8 cellular contexts compared by ENCODE assay signal in the genomic region with DNA sequence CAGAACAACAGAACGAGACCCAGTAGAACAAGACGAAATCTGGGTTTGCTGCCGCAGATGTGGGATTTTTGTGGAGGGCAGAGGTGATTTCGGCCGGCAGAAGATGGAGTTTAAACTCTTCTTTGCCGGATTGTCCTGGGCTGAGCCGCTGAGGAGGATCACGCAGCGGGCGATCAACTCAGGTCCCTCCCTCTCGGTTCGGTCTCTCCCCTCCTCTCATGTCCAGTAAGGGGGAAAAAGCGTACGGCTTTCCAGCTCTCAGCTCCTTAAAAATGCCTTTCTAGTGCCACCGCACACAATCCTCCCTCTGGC. TPM values are rescaled to one million over a fixed set of nuclear protein-coding genes. Genes with fewer than 3 reads are reported as not detected.
DNase-seq lines count a peak whose midpoint lies in the region; TF ChIP-seq lines count a peak whose summit lies in the region.

No MANE protein-coding gene starts in this region.

- H3K4me1 ChIP-seq in liver (ENCODE audit: control insufficient read depth in 4 of 4, insufficient read depth in 4 of 4, low read length in 3 of 4) (peaks cover 3 to 30% (median 23%) of the 10 kb centered on the region in 4 donors), tibial nerve (peaks cover 0 to 62% (median 52%) of the 10 kb centered on the region in 4 donors)

- peak overlapping the region; percentile 97 for H3K27ac Mint-ChIP-seq in activated naive CD4-positive, alpha-beta T cell treated with anti-CD3 and anti-CD28 coated beads for 36 hours

- H3K4me3 Mint-ChIP-seq in activated naive CD4-positive, alpha-beta T cell treated with anti-CD3 and anti-CD28 coated beads for 36 hours: peak overlapping the region; percentile 96

- TF ChIP-seq EP300 in tibial nerve (IDR thresholded peaks at IDR 0.05): no peak

- H3K9ac ChIP-seq in liver (ENCODE audit: low read depth in 1 of 2, low read length in 2 of 2): peak overlapping the region; percentile 8 to 78

- DNase-seq in activated naive CD4-positive, alpha-beta T cell treated with anti-CD3 and anti-CD28 coated beads for 36 hours: no peak
- no peak for DNase-seq in activated naive CD4-positive, alpha-beta T cell treated with Interleukin-2 at 50 U/mL for 16 hours
- DNase-seq in tibial nerve (ENCODE audit: low spot score in 2 of 2) (no peak), medulla oblongata (ENCODE audit: extremely low spot score) (no peak), RPMI8226 (no peak), NCI-H146 (lab: John Stamatoyannopoulos, UW) (no peak)

- no peaks in the 10 kb centered on the region for H3K27me3 Mint-ChIP-seq in activated naive CD4-positive, alpha-beta T cell treated with anti-CD3 and anti-CD28 coated beads for 36 hours (ENCODE audit: low read depth)

- peaks cover 0 to 3% (median 1%) of the 10 kb centered on the region in 4 donors for H3K36me3 ChIP-seq in liver (ENCODE audit: control insufficient read depth in 4 of 4, insufficient read depth in 3 of 4, low read depth in 1 of 4, low read length in 3 of 4)
- no peaks in the 10 kb centered on the region for H3K36me3 ChIP-seq in tibial nerve

- TF ChIP-seq RAD21 in liver (IDR thresholded peaks at IDR 0.05): no peak

- peaks cover 34% of the 10 kb centered on the region for H3K36me3 Mint-ChIP-seq in activated naive CD4-positive, alpha-beta T cell treated with anti-CD3 and anti-CD28 coated beads for 36 hours (ENCODE audit: low read depth)

- H3K4me3 ChIP-seq in liver (ENCODE audit: low read depth in 1 of 3, low read length in 3 of 3) (peak overlapping the region; percentile 73 to 94 (median 94)), tibial nerve (peak overlapping the region; percentile 81 to 99 (median 88))

- H3K27ac ChIP-seq in angular gyrus (ENCODE audit: low read depth, low read length): peak overlapping the region; percentile 93
- peak overlapping the region; percentile 87 to 88 for H3K27ac ChIP-seq in liver (ENCODE audit: low read depth in 1 of 2, low read length in 2 of 2)
- H3K27ac ChIP-seq in tibial nerve: peak overlapping the region; percentile 91 to 96 (median 92)

- under 1% methylated on average over 15 of the region's 15 CpGs for WGBS in liver
- 0 to 1% methylated on average over 15 of the region's 15 CpGs for WGBS in tibial nerve, 2 donors

- H3K4me1 Mint-ChIP-seq in activated naive CD4-positive, alpha-beta T cell treated with anti-CD3 and anti-CD28 coated beads for 36 hours (ENCODE audit: low read depth): peaks cover 51% of the 10 kb centered on the region

- TF ChIP-seq CTCF in liver (IDR thresholded peaks at IDR 0.05; ENCODE audit: low read depth, low read length, missing input control): no peak
- no peak for TF ChIP-seq CTCF in tibial nerve (IDR thresholded peaks at IDR 0.05)

- H3K27me3 ChIP-seq in liver (ENCODE audit: control insufficient read depth in 4 of 4, insufficient read depth in 4 of 4, low read length in 3 of 4): no peaks in the 10 kb centered on the region
- H3K27me3 ChIP-seq in tibial nerve: no peaks in the 10 kb centered on the region

- TF ChIP-seq POLR2A in tibial nerve (IDR thresholded peaks at IDR 0.05): no peak

- CTCF ChIA-PET in activated naive CD4-positive, alpha-beta T cell treated with anti-CD3 and anti-CD28 coated beads for 36 hours (lab: Charles Lee): interaction anchor here (0.6 to 6.0 kb wide), 8 partner anchors 17 to 406 kb away, joined by 3 to 39 read pairs (median 4); a partner anchor contains a TSS

- no peaks in the 10 kb centered on the region for H3K9me3 Mint-ChIP-seq in activated naive CD4-positive, alpha-beta T cell treated with anti-CD3 and anti-CD28 coated beads for 36 hours

- H3K9me3 ChIP-seq in liver (ENCODE audit: control insufficient read depth in 4 of 4, low read length in 3 of 4) (no peaks in the 10 kb centered on the region), tibial nerve (no peaks in the 10 kb centered on the region)

- intact Hi-C loops in activated naive CD4-positive, alpha-beta T cell treated with anti-CD3 and anti-CD28 coated beads for 36 hours (cut with micrococcal nuclease): loop anchor here (1.0 kb wide), 3 partner anchors 9 to 101 kb away; no protein-coding TSS in a partner anchor

TF ChIP-seq in liver, 16 proteins besides CTCF, POLR2A, EP300 and RAD21:
- TF ChIP-seq EGR1 (IDR thresholded peaks at IDR 0.05; ENCODE audit: low read depth in 2 of 2): no peak
- peak in 1 of 2 donors; percentile 29 for TF ChIP-seq RXRA (IDR thresholded peaks at IDR 0.05)
- no peak for TF ChIP-seq FOXA1 (IDR thresholded peaks at IDR 0.05)
- TF ChIP-seq YY1 (IDR thresholded peaks at IDR 0.05): no peak

RNA-seq across cellular contexts. Expression of a gene that starts 2.5 kb away (rescaled TPM):
- 10 to 100 TPM; 52.8 to 56.7 TPM for total RNA-seq in activated naive CD4-positive, alpha-beta T cell treated with anti-CD3 and anti-CD28 coated beads for 36 hours
- total RNA-seq in liver (10 to 100 TPM; 15.5 to 21.3 TPM), tibial nerve (10 to 100 TPM; 45.7 to 95.1 (median 49.6) TPM)
- polyA plus RNA-seq in liver: 1 to 10 TPM; 4.3 to 7.9 TPM

RNA-seq across cellular contexts. Expression of a gene that starts 46.0 kb away (rescaled TPM):
- 10 to 100 TPM; 20.1 to 20.9 TPM for total RNA-seq in activated naive CD4-positive, alpha-beta T cell treated with anti-CD3 and anti-CD28 coated beads for 36 hours
- total RNA-seq in liver: 10 to 100 TPM in 1 of 2 donors, 1 to 10 TPM in 1; 9.7 to 91.6 TPM
- 10 to 100 TPM in 1 of 2 donors, 1 to 10 TPM in 1; 5.0 to 12.3 TPM for polyA plus RNA-seq in liver
- total RNA-seq in tibial nerve: 10 to 100 TPM in 1 of 4 donors, 1 to 10 TPM in 3; 2.4 to 21.9 (median 8.8) TPM

RNA-seq across cellular contexts. Expression of a gene that starts 51.3 kb away (rescaled TPM):
- 10 to 100 TPM; 66.0 to 71.5 TPM for total RNA-seq in activated naive CD4-positive, alpha-beta T cell treated with anti-CD3 and anti-CD28 coated beads for 36 hours
- total RNA-seq in liver: 10 to 100 TPM; 67.7 to 71.0 TPM
- polyA plus RNA-seq in liver: 100 to 1,000 TPM in 1 of 2 donors, 10 to 100 TPM in 1; 61.6 to 100 TPM
- total RNA-seq in tibial nerve: 10 to 100 TPM; 54.8 to 84.9 (median 65.2) TPM

RNA-seq across cellular contexts. Expression of a gene that starts 57.0 kb away (rescaled TPM):
- not detected for total RNA-seq in activated naive CD4-positive, alpha-beta T cell treated with anti-CD3 and anti-CD28 coated beads for 36 hours
- total RNA-seq in liver (not detected), tibial nerve (not detected)
- under 1 TPM in 1 of 2 donors, not detected in 1; 0.39 TPM for polyA plus RNA-seq in liver
